Comparison of ENCODE assay signal across 18 cellular contexts in the genomic region with DNA sequence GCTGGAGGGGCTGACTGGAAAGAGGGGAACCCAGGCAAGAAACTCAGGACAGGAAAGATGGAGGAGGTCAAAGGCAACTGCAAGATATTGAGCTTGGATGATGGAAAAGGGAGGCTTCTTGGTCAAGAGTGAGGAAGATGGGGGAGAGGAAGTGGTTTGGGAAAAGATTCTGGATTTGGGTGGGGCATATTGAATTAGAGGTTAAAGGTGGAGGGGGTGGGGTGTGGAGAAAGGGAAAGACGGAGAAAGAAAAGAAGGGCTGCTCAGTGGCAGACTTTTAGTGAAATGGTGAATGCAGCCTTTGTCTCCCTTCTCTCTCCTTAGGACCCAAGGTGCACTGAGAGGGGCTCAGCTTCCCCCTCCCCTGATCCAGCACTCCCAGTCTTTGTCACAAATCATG. TPM values are rescaled to one million over a fixed set of nuclear protein-coding genes. Genes with fewer than 3 reads are reported as not detected.
DNase-seq lines count a peak whose midpoint lies in the region; ATAC-seq and TF ChIP-seq lines count a peak whose summit lies in the region.
"Had no signal": no experiment of that assay in that cellular context is flagged by ENCODE, and none has a peak within 500 bp of the region (broad histone marks: within the 10 kb centered on the region; RNA-seq: fewer than 3 reads in every experiment).

No MANE protein-coding gene starts in this region.

- POLR2A ChIA-PET in WTC11 (lab: Charles Lee), result interaction anchor here (0.7 kb wide), 1 partner anchor 330 kb away, joined by 9 read pairs; no protein-coding TSS in a partner anchor

- ATAC-seq in lower lobe of right lung (no peak), GM19463 (IDR thresholded peaks at IDR 0.05; ENCODE audit: unreplicated experiment) (no peak), WTC11 (no peak)
- ATAC-seq: GM23338 had no signal

- H3K27me3 Mint-ChIP-seq in CD14-positive monocyte (ENCODE audit: low read depth in 3 of 3) (peaks cover 0 to 3% (median 0%) of the 10 kb centered on the region in 3 donors), WTC11 (ENCODE audit: low read depth) (no peaks in the 10 kb centered on the region; the same call in 1 of the 2 replicates)

- peak overlapping the region; percentile 60 to 62 for H3K9ac ChIP-seq in duodenal mucosa (ENCODE audit: low read depth in 1 of 2, low read length in 2 of 2)

- no peak for DNase-seq in CD14-positive monocyte (ENCODE audit: low spot score)
- DNase-seq in lower lobe of right lung, result no peak
- peak; percentile 11 for DNase-seq in stomach
- DNase-seq in SIG-M5 treated with dmso at 0.1 percent for 504 hours (lab: John Stamatoyannopoulos, UW; ENCODE audit: unreplicated experiment), result no peak
- no peak for DNase-seq in SKM-1 (lab: John Stamatoyannopoulos, UW; ENCODE audit: unreplicated experiment)
- DNase-seq in WTC11 (ENCODE audit: low spot score), result no peak
- DNase-seq: CD4-positive, CD25-positive, alpha-beta regulatory T cell; MM.1S; NCI-H1105; NCI-H1694 treated with DMSO at 0.1 percent for 48 hours; NCI-H345; NCI-H526 treated with DMSO at 0.1 percent for 48 hours; NK-92 treated with Interleukin-12 subunit alpha and Interleukin-12 subunit beta, amount 100 ng/mL, for 24 hours; PC-9 had no signal

- H3K27ac ChIP-seq in duodenal mucosa (ENCODE audit: low read depth, low read length) (peak overlapping the region; percentile 77), lower lobe of right lung (peak overlapping the region; percentile 39), stomach (peak overlapping the region; percentile 65 to 90 (median 75))
- H3K27ac ChIP-seq: PC-9 had no signal

- H3K4me3 ChIP-seq in duodenal mucosa (ENCODE audit: low read depth in 1 of 2, low read length in 2 of 2) (peak overlapping the region; percentile 29 to 44), lower lobe of right lung (no peak overlapping the region), stomach (no peak overlapping the region)
- H3K4me3 ChIP-seq: GM23338, PC-9 had no signal

- H3K4me1 Mint-ChIP-seq in CD14-positive monocyte, result peaks cover 26% of the 10 kb centered on the region
- H3K4me1 Mint-ChIP-seq in WTC11, result peaks cover 8% of the 10 kb centered on the region; the same call in 1 of the 2 replicates
- H3K4me1 Mint-ChIP-seq: CD4-positive, CD25-positive, alpha-beta regulatory T cell; GM23338 had no signal

- no peaks in the 10 kb centered on the region for H3K36me3 ChIP-seq in duodenal mucosa (ENCODE audit: control insufficient read depth in 1 of 2, insufficient read depth in 2 of 2, low read length in 2 of 2)
- no peaks in the 10 kb centered on the region for H3K36me3 ChIP-seq in lower lobe of right lung
- H3K36me3 ChIP-seq in stomach, result no peaks in the 10 kb centered on the region

- no peak for TF ChIP-seq POLR2A in stomach (IDR thresholded peaks at IDR 0.05)

- H3K9me3 Mint-ChIP-seq in CD14-positive monocyte (peaks cover 0 to 18% (median 7%) of the 10 kb centered on the region in 7 donors), WTC11 (peaks cover 4% of the 10 kb centered on the region)
- H3K9me3 Mint-ChIP-seq: GM23338 had no signal

- WGBS in stomach, 5 donors, result 38 to 93% (median 62%) methylated on average over 1 of the region's 1 CpG

- peaks cover 55 to 74% of the 10 kb centered on the region in 2 donors for H3K4me1 ChIP-seq in duodenal mucosa (ENCODE audit: control insufficient read depth in 1 of 2, insufficient read depth in 2 of 2, low read length in 2 of 2)
- peaks cover 14% of the 10 kb centered on the region for H3K4me1 ChIP-seq in lower lobe of right lung
- H3K4me1 ChIP-seq in stomach, result peaks cover 0 to 44% (median 23%) of the 10 kb centered on the region in 4 donors

- intact Hi-C loops in CD14-positive monocyte (cut with micrococcal nuclease) (no loop called here), lower lobe of right lung (cut with DNase I) (no loop called here), stomach (cut with DNase I; ENCODE audit: low total_unique reads) (no loop called here)

- no peaks in the 10 kb centered on the region for H3K27me3 ChIP-seq in duodenal mucosa (ENCODE audit: control insufficient read depth in 1 of 2, insufficient read depth in 2 of 2, low read length in 2 of 2)
- H3K27me3 ChIP-seq in lower lobe of right lung (ENCODE audit: low read depth), result no peaks in the 10 kb centered on the region
- H3K27me3 ChIP-seq in stomach, result no peaks in the 10 kb centered on the region

- no peak for TF ChIP-seq EP300 in stomach (IDR thresholded peaks at IDR 0.05)

- H3K36me3 Mint-ChIP-seq in CD14-positive monocyte (peaks cover 0 to 13% of the 10 kb centered on the region in 2 donors), WTC11 (peaks cover 2% of the 10 kb centered on the region; the same call in 1 of the 2 replicates)
- H3K36me3 Mint-ChIP-seq: CD4-positive, CD25-positive, alpha-beta regulatory T cell had no signal

- H3K4me3 Mint-ChIP-seq in CD14-positive monocyte (no peak overlapping the region), WTC11 (no peak overlapping the region)
- H3K4me3 Mint-ChIP-seq: CD4-positive, CD25-positive, alpha-beta regulatory T cell; GM23338 had no signal

- TF ChIP-seq CTCF in CD14-positive monocyte (IDR thresholded peaks at IDR 0.05) (no peak), lower lobe of right lung (IDR thresholded peaks at IDR 0.05) (no peak), stomach (IDR thresholded peaks at IDR 0.05) (no peak), WTC11 (IDR thresholded peaks at IDR 0.05) (no peak)

- H3K9me3 ChIP-seq in duodenal mucosa (ENCODE audit: control insufficient read depth in 1 of 2, low read length in 2 of 2) (no peaks in the 10 kb centered on the region), lower lobe of right lung (no peaks in the 10 kb centered on the region), stomach (no peaks in the 10 kb centered on the region)

- H3K27ac Mint-ChIP-seq in CD14-positive monocyte (peak overlapping the region; percentile 86 to 95 (median 89)), WTC11 (no peak overlapping the region)
- H3K27ac Mint-ChIP-seq: CD4-positive, CD25-positive, alpha-beta regulatory T cell; GM23338 had no signal

- CTCF ChIA-PET in WTC11 (lab: Charles Lee), result no interaction called here

TF ChIP-seq in WTC11, 78 proteins besides CTCF, POLR2A, EP300 and RAD21 (continues in another document):
- TF ChIP-seq ZNF138 (CRISPR knock-in tag; conservative IDR thresholded peaks at IDR 0.05) (no peak), TEAD1 (CRISPR knock-in tag; IDR thresholded peaks at IDR 0.05) (no peak), GRHL2 (CRISPR knock-in tag; IDR thresholded peaks at IDR 0.05; ENCODE audit: insufficient replicate concordance, severe bottlenecking) (no peak), HMGA2 (CRISPR knock-in tag; IDR thresholded peaks at IDR 0.05) (no peak), ESRRA (CRISPR knock-in tag; IDR thresholded peaks at IDR 0.05; ENCODE audit: borderline replicate concordance) (no peak), ZNF263 (CRISPR knock-in tag; IDR thresholded peaks at IDR 0.05; ENCODE audit: low read depth) (no peak)
- TF ChIP-seq, protein P1, sequence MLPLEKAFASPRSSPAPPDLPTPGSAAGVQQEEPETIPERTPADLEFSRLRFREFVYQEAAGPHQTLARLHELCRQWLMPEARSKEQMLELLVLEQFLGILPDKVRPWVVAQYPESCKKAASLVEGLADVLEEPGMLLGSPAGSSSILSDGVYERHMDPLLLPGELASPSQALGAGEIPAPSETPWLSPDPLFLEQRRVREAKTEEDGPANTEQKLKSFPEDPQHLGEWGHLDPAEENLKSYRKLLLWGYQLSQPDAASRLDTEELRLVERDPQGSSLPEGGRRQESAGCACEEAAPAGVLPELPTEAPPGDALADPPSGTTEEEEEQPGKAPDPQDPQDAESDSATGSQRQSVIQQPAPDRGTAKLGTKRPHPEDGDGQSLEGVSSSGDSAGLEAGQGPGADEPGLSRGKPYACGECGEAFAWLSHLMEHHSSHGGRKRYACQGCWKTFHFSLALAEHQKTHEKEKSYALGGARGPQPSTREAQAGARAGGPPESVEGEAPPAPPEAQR (CRISPR knock-in tag; IDR thresholded peaks at IDR 0.05), result no peak
- TF ChIP-seq, protein P2, sequence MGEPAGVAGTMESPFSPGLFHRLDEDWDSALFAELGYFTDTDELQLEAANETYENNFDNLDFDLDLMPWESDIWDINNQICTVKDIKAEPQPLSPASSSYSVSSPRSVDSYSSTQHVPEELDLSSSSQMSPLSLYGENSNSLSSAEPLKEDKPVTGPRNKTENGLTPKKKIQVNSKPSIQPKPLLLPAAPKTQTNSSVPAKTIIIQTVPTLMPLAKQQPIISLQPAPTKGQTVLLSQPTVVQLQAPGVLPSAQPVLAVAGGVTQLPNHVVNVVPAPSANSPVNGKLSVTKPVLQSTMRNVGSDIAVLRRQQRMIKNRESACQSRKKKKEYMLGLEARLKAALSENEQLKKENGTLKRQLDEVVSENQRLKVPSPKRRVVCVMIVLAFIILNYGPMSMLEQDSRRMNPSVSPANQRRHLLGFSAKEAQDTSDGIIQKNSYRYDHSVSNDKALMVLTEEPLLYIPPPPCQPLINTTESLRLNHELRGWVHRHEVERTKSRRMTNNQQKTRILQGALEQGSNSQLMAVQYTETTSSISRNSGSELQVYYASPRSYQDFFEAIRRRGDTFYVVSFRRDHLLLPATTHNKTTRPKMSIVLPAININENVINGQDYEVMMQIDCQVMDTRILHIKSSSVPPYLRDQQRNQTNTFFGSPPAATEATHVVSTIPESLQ (CRISPR knock-in tag; IDR thresholded peaks at IDR 0.05), result no peak

RNA-seq across cellular contexts. Expression of a gene that starts 0.7 kb away (rescaled TPM):
- 1 to 10 TPM in 1 of 2 donors, under 1 TPM in 1; 0.71 to 1.9 TPM for polyA plus RNA-seq in CD14-positive monocyte
- total RNA-seq in lower lobe of right lung, result 5.8 TPM
- total RNA-seq in stomach, result 100 to 1,000 TPM in 2 of 5 donors, 10 to 100 TPM in 1, 1 to 10 TPM in 2; 7.6 to 581 (median 25.3) TPM
- polyA plus RNA-seq in stomach, result 100 to 1,000 TPM in 1 of 3 donors, 10 to 100 TPM in 2; 11.9 to 200 (median 52.8) TPM
- 0.53 to 0.66 TPM (median 0.66 TPM) in 3 replicates for total RNA-seq in WTC11 (2021)
- total RNA-seq: CD4-positive, CD25-positive, alpha-beta regulatory T cell; G401; GM23338; PC-9 had no signal
- polyA plus RNA-seq: CD4-positive, CD25-positive, alpha-beta regulatory T cell had no signal

Comparison
In these comparisons a context has a peak if more than half of its experiments do, and no peak if none do; other contexts are left out.
1. H3K4me3 ChIP-seq: peak in duodenal mucosa (2 of 2); none in lower lobe of right lung (single experiment) and stomach (0 of 4).
2. Peak in every context shown above with its lines, with median percentiles within 50 percentile points of each other: H3K27ac ChIP-seq.